ENCODE assay signal across 8 cellular contexts in the genomic region with DNA sequence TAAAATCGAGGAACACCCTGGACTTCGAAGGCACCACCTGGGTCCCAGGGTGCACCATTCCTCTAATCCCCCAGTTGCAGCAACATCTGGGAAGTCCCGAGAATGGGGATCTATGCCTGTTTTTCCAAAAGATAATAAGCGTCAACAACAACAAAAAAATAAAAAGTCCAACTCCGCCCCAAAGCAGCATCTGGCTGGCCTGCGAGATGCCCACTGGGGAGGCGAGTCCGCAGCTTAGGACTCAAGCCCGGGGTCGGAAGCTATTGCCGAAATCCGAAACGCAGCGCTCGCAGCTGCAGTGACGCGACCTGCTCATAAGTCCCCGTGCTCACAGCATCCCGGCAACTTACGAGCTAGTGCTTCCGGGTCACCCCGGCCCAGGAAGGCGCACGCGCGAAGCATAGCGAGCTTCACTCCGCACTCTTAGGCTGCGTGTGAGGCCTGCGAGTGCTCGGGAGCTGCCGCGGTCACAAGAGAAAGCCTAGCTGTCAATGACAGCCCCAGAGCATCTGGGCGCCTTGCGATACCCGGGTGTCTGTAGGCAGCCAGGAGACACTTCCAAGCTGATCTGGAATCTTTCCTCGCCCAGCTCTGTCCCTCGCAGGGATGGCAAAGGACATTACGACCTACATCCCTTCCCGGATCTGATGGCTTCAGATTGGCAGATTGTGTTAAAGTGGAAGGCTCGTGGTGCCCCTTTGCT. TPM values are rescaled to one million over a fixed set of nuclear protein-coding genes. Genes with fewer than 3 reads are reported as not detected.
DNase-seq lines count a peak whose midpoint lies in the region; ATAC-seq lines count a peak whose summit lies in the region.

No MANE protein-coding gene starts in this region.

- no peaks in the 10 kb centered on the region for H3K27me3 Mint-ChIP-seq in effector memory CD8-positive, alpha-beta T cell
- H3K27me3 Mint-ChIP-seq in memory B cell: no peaks in the 10 kb centered on the region

- H3K9me3 Mint-ChIP-seq in effector memory CD8-positive, alpha-beta T cell: no peaks in the 10 kb centered on the region
- no peaks in the 10 kb centered on the region for H3K9me3 Mint-ChIP-seq in memory B cell

- peak overlapping the region; percentile 97 to 98 for H3K27ac Mint-ChIP-seq in effector memory CD8-positive, alpha-beta T cell
- peak overlapping the region; percentile 94 for H3K27ac Mint-ChIP-seq in memory B cell

- peaks cover 13% of the 10 kb centered on the region for H3K36me3 Mint-ChIP-seq in effector memory CD8-positive, alpha-beta T cell (ENCODE audit: insufficient read depth)
- peaks cover 4% of the 10 kb centered on the region for H3K36me3 Mint-ChIP-seq in memory B cell

- peaks cover 0 to 6% of the 10 kb centered on the region in 2 donors for H3K4me1 Mint-ChIP-seq in effector memory CD8-positive, alpha-beta T cell (ENCODE audit: low read depth in 2 of 2)
- peaks cover 2% of the 10 kb centered on the region for H3K4me1 Mint-ChIP-seq in memory B cell

- DNase-seq in COLO829 (ENCODE audit: low spot score): peak; percentile 89
- DNase-seq in HT-29 (ENCODE audit: low spot score): peak; percentile 90
- DNase-seq in NOMO-1 (lab: John Stamatoyannopoulos, UW; ENCODE audit: unreplicated experiment in 2 of 2): peak; percentile 87 to 95
- peak; percentile 73 to 84 (median 77) for DNase-seq in activated CD8-positive, alpha-beta memory T cell treated with anti-CD3 and anti-CD28 coated beads for 48 hours (ENCODE audit: low read depth in 2 of 3, low spot score in 2 of 3)
- DNase-seq in effector memory CD8-positive, alpha-beta T cell: peak; percentile 93 to 94 (median 94)
- DNase-seq in memory B cell (ENCODE audit: low spot score in 2 of 2): peak; percentile 91
- DNase-seq in stimulated activated CD8-positive, alpha-beta memory T cell treated with anti-CD3 and anti-CD28 coated beads, Interleukin-12 subunit alpha, Interleukin-12 subunit beta, amount 100 ng/mL, for 1 hour (ENCODE audit: low read depth): peak; percentile 95

- peak overlapping the region; percentile 83 to 85 for H3K4me3 Mint-ChIP-seq in effector memory CD8-positive, alpha-beta T cell
- H3K4me3 Mint-ChIP-seq in memory B cell: peak overlapping the region; percentile 90

- ATAC-seq in GM21360 (IDR thresholded peaks at IDR 0.05; ENCODE audit: unreplicated experiment) (peak; percentile 100), memory B cell (ENCODE audit: low read depth) (peak; percentile 100)
- peak; percentile 100 for ATAC-seq in effector memory CD8-positive, alpha-beta T cell (replicated peaks)

RNA-seq across cellular contexts. Expression of gene LTN1, which starts 9.9 kb away (rescaled TPM):
- 6.0 and 6.3 TPM in 2 replicates for total RNA-seq in HT-29 (2014; rRNA removed; shearing (Covaris generic))

RNA-seq across cellular contexts. Expression of gene RWDD2B, which starts 16.6 kb away (rescaled TPM):
- 4.7 and 5.9 TPM in 2 replicates for total RNA-seq in HT-29 (2014; rRNA removed; shearing (Covaris generic))

RNA-seq across cellular contexts. Expression of gene USP16, which starts 21.9 kb away (rescaled TPM):
- 6.5 and 9.1 TPM in 2 replicates for total RNA-seq in HT-29 (2014; rRNA removed; shearing (Covaris generic))

Comparison
In these comparisons a context has a peak if more than half of its experiments do, and no peak if none do; other contexts are left out.
1. Peak in every context shown above with its lines: DNase-seq and ATAC-seq.